ENCODE assay signal across 16 cellular contexts in genomic region chr1:79460773-79461436, GRCh38.
DNase-seq lines count a peak whose midpoint lies in the region; ATAC-seq and TF ChIP-seq lines count a peak whose summit lies in the region.
"Had no signal": no experiment of that assay in that cellular context is flagged by ENCODE, and none has a peak within 500 bp of the region (broad histone marks: within the 10 kb centered on the region; RNA-seq: fewer than 3 reads in every experiment).

No MANE protein-coding gene starts in this region.

- no peak overlapping the region for H3K27ac Mint-ChIP-seq in CD8-positive, alpha-beta memory T cell
- H3K27ac Mint-ChIP-seq in activated T-helper 17 cell treated with anti-CD3 and anti-CD28 coated beads, Interleukin-2, amount 50 U/mL, for 72 hours, result no peak overlapping the region
- H3K27ac Mint-ChIP-seq: activated CD8-positive, alpha-beta T cell treated with anti-CD3 and anti-CD28 coated beads for 36 hours; dendritic cell treated with granulocyte-macrophage colony-stimulating factor and Interleukin-4, amounts not matched to agents 40 ng/mL and 50 ng/mL, for 4 days; nephron progenitor cell had no signal

- no peaks in the 10 kb centered on the region for H3K4me1 Mint-ChIP-seq in CD8-positive, alpha-beta memory T cell
- no peaks in the 10 kb centered on the region for H3K4me1 Mint-ChIP-seq in activated T-helper 17 cell treated with anti-CD3 and anti-CD28 coated beads, Interleukin-2, amount 50 U/mL, for 72 hours
- H3K4me1 Mint-ChIP-seq: nephron progenitor cell had no signal

- H3K36me3 ChIP-seq in CD8-positive, alpha-beta memory T cell (ENCODE audit: insufficient read depth, low read length), result no peaks in the 10 kb centered on the region
- H3K36me3 ChIP-seq in Peyer's patch, result no peaks in the 10 kb centered on the region
- H3K36me3 ChIP-seq: HAP-1, spleen had no signal

- no peaks in the 10 kb centered on the region for H3K4me1 ChIP-seq in CD8-positive, alpha-beta memory T cell (ENCODE audit: insufficient read depth, low read length)
- no peaks in the 10 kb centered on the region for H3K4me1 ChIP-seq in Peyer's patch
- H3K4me1 ChIP-seq: HAP-1, spleen had no signal

- H3K9me3 ChIP-seq in CD8-positive, alpha-beta memory T cell (ENCODE audit: low read length), result no peaks in the 10 kb centered on the region
- no peaks in the 10 kb centered on the region for H3K9me3 ChIP-seq in Peyer's patch
- H3K9me3 ChIP-seq: HAP-1 had no signal

- H3K27me3 ChIP-seq in CD8-positive, alpha-beta memory T cell (ENCODE audit: insufficient read depth, low read length, poor library complexity, severe bottlenecking), result no peaks in the 10 kb centered on the region
- no peaks in the 10 kb centered on the region for H3K27me3 ChIP-seq in Peyer's patch
- H3K27me3 ChIP-seq: spleen had no signal

- TF ChIP-seq CTCF in Peyer's patch (IDR thresholded peaks at IDR 0.05), result no peak

- POLR2A ChIA-PET in CD8-positive, alpha-beta memory T cell (lab: Charles Lee), result no interaction called here

- H3K36me3 Mint-ChIP-seq in CD8-positive, alpha-beta memory T cell, result no peaks in the 10 kb centered on the region
- no peaks in the 10 kb centered on the region for H3K36me3 Mint-ChIP-seq in activated T-helper 17 cell treated with anti-CD3 and anti-CD28 coated beads, Interleukin-2, amount 50 U/mL, for 72 hours (ENCODE audit: low read depth)

- no peak for TF ChIP-seq POLR2A in Peyer's patch (IDR thresholded peaks at IDR 0.05)

- no peak overlapping the region for H3K4me3 ChIP-seq in CD8-positive, alpha-beta memory T cell (ENCODE audit: low read length)
- no peak overlapping the region for H3K4me3 ChIP-seq in Peyer's patch
- H3K4me3 ChIP-seq: HAP-1, spleen had no signal

- no peaks in the 10 kb centered on the region for H3K27me3 Mint-ChIP-seq in CD8-positive, alpha-beta memory T cell
- H3K27me3 Mint-ChIP-seq in activated T-helper 17 cell treated with anti-CD3 and anti-CD28 coated beads, Interleukin-2, amount 50 U/mL, for 72 hours, result no peaks in the 10 kb centered on the region
- H3K27me3 Mint-ChIP-seq: activated CD8-positive, alpha-beta T cell treated with anti-CD3 and anti-CD28 coated beads for 36 hours; dendritic cell treated with granulocyte-macrophage colony-stimulating factor and Interleukin-4, amounts not matched to agents 40 ng/mL and 50 ng/mL, for 4 days had no signal

- CTCF ChIA-PET in CD8-positive, alpha-beta memory T cell (lab: Charles Lee), result no interaction called here

- ATAC-seq in GM18498 (IDR thresholded peaks at IDR 0.05; ENCODE audit: unreplicated experiment) (peak; percentile 98), GM19397 (IDR thresholded peaks at IDR 0.05; ENCODE audit: unreplicated experiment) (peak; percentile 97), HG02763 (IDR thresholded peaks at IDR 0.05; ENCODE audit: unreplicated experiment) (peak; percentile 97), HG03439 (IDR thresholded peaks at IDR 0.05; ENCODE audit: unreplicated experiment) (peak; percentile 99)
- no peak for ATAC-seq in activated T-helper 17 cell treated with anti-CD3 and anti-CD28 coated beads, Interleukin-2, amount 50 U/mL, for 72 hours (replicated peaks)
- ATAC-seq: activated CD8-positive, alpha-beta T cell treated with anti-CD3 and anti-CD28 coated beads for 36 hours had no signal

- H3K27ac ChIP-seq in CD8-positive, alpha-beta memory T cell (ENCODE audit: low read depth, low read length), result no peak overlapping the region
- no peak overlapping the region for H3K27ac ChIP-seq in Peyer's patch
- H3K27ac ChIP-seq: spleen had no signal

- no peak overlapping the region for H3K4me3 Mint-ChIP-seq in CD8-positive, alpha-beta memory T cell
- H3K4me3 Mint-ChIP-seq in activated T-helper 17 cell treated with anti-CD3 and anti-CD28 coated beads, Interleukin-2, amount 50 U/mL, for 72 hours, result no peak overlapping the region
- H3K4me3 Mint-ChIP-seq: activated CD8-positive, alpha-beta T cell treated with anti-CD3 and anti-CD28 coated beads for 36 hours; dendritic cell treated with granulocyte-macrophage colony-stimulating factor and Interleukin-4, amounts not matched to agents 40 ng/mL and 50 ng/mL, for 4 days; nephron progenitor cell had no signal

- peaks cover 6 to 19% (median 11%) of the 10 kb centered on the region in 5 donors for H3K9me3 Mint-ChIP-seq in CD8-positive, alpha-beta memory T cell
- H3K9me3 Mint-ChIP-seq in activated T-helper 17 cell treated with anti-CD3 and anti-CD28 coated beads, Interleukin-2, amount 50 U/mL, for 72 hours, result peaks cover 4% of the 10 kb centered on the region

- DNase-seq in activated CD8-positive, alpha-beta memory T cell treated with anti-CD3 and anti-CD28 coated beads, Interleukin-2, amount 50 U/mL, for 48 hours, result no peak
- no peak for DNase-seq in CD8-positive, alpha-beta memory T cell
- no peak for DNase-seq in Peyer's patch
- DNase-seq: activated CD8-positive, alpha-beta T cell treated with anti-CD3 and anti-CD28 coated beads for 36 hours; foreskin fibroblast; Kasumi-1; NCI-H510A treated with DMSO at 0.1 percent for 48 hours; nephron progenitor cell; spleen had no signal
